8 cellular contexts compared by ENCODE assay signal in genomic region chr7:151782598-151783448, GRCh38.
DNase-seq lines count a peak whose midpoint lies in the region; ATAC-seq and TF ChIP-seq lines count a peak whose summit lies in the region.

No MANE protein-coding gene starts in this region.

- peaks cover 0 to 23% (median 10%) of the 10 kb centered on the region in 4 donors for H3K36me3 ChIP-seq in right lobe of liver

- DNase-seq in NCI-H1694 (lab: John Stamatoyannopoulos, UW) (peak; percentile 11), dedifferentiated amniotic fluid mesenchymal stem cell (ENCODE audit: extremely low spot score) (peak; percentile 38), right lobe of liver (peak; percentile 65 to 75 (median 71)), NCI-H345 (lab: John Stamatoyannopoulos, UW) (no peak)
- peak; percentile 66 for DNase-seq in activated CD4-positive, alpha-beta T cell treated with anti-CD3 and anti-CD28 coated beads, Interleukin-2, amount 10 ng/mL, durations not matched to agents 7 days and 5 days
- peak; percentile 42 to 65 (median 53) for DNase-seq in stimulated activated CD4-positive, alpha-beta T cell treated with anti-CD3 and anti-CD28 coated beads, TNF-alpha, amount 100 ng/mL, for 48 hours (ENCODE audit: low read depth in 3 of 3)

- peaks cover 14% of the 10 kb centered on the region for H3K4me1 Mint-ChIP-seq in activated CD4-positive, alpha-beta T cell treated with anti-CD3 and anti-CD28 coated beads, Interleukin-2, amount 10 ng/mL, durations not matched to agents 7 days and 5 days

- whole genome bisulfite sequencing in right lobe of liver (ENCODE audit: insufficient coverage, low coverage, low lambda C conversion rate, missing lambda C conversion rate), result 42% methylated on average over 21 of the region's 55 CpGs

- H3K36me3 Mint-ChIP-seq in activated CD4-positive, alpha-beta T cell treated with anti-CD3 and anti-CD28 coated beads, Interleukin-2, amount 10 ng/mL, durations not matched to agents 7 days and 5 days (ENCODE audit: low read depth), result no peaks in the 10 kb centered on the region

- CTCF ChIA-PET in activated CD4-positive, alpha-beta T cell treated with anti-CD3 and anti-CD28 coated beads, Interleukin-2, amount 10 ng/mL, durations not matched to agents 7 days and 5 days (lab: Charles Lee), result interaction anchor here (0.7 to 2.9 kb wide), 18 partner anchors 9 to 263 kb away, joined by 3 to 20 read pairs (median 5); partner anchors contain the start of gene RHEB

- peak; percentile 98 for TF ChIP-seq CTCF in GM12875 (IDR thresholded peaks at IDR 0.05; ENCODE audit: borderline replicate concordance, insufficient read depth, low read depth, low read length)
- peak; percentile 69 to 89 (median 78) for TF ChIP-seq CTCF in right lobe of liver (IDR thresholded peaks at IDR 0.05)

- H3K4me3 Mint-ChIP-seq in activated CD4-positive, alpha-beta T cell treated with anti-CD3 and anti-CD28 coated beads, Interleukin-2, amount 10 ng/mL, durations not matched to agents 7 days and 5 days, result peak overlapping the region; percentile 68

- intact Hi-C loops in right lobe of liver (cut with DNase I), result no loop called here

- H3K9me3 ChIP-seq in right lobe of liver, result no peaks in the 10 kb centered on the region

- no peaks in the 10 kb centered on the region for H3K9me3 Mint-ChIP-seq in activated CD4-positive, alpha-beta T cell treated with anti-CD3 and anti-CD28 coated beads, Interleukin-2, amount 10 ng/mL, durations not matched to agents 7 days and 5 days

- H3K27me3 ChIP-seq in right lobe of liver, result no peaks in the 10 kb centered on the region

- POLR2A ChIA-PET in activated CD4-positive, alpha-beta T cell treated with anti-CD3 and anti-CD28 coated beads, Interleukin-2, amount 10 ng/mL, durations not matched to agents 7 days and 5 days (lab: Charles Lee), result no interaction called here

- TF ChIP-seq POLR2A in right lobe of liver (IDR thresholded peaks at IDR 0.05), result no peak

- H3K4me3 ChIP-seq in GM12875 (ENCODE audit: low read depth, low read length) (no peak overlapping the region), right lobe of liver (no peak overlapping the region)

- peak overlapping the region; percentile 78 for H3K27ac Mint-ChIP-seq in activated CD4-positive, alpha-beta T cell treated with anti-CD3 and anti-CD28 coated beads, Interleukin-2, amount 10 ng/mL, durations not matched to agents 7 days and 5 days

- H3K27me3 Mint-ChIP-seq in activated CD4-positive, alpha-beta T cell treated with anti-CD3 and anti-CD28 coated beads, Interleukin-2, amount 10 ng/mL, durations not matched to agents 7 days and 5 days, result no peaks in the 10 kb centered on the region

- H3K4me1 ChIP-seq in right lobe of liver, result peaks cover 0 to 4% (median 2%) of the 10 kb centered on the region in 4 donors

- H3K27ac ChIP-seq in right lobe of liver, result peak overlapping the region in 1 of 3 donors; percentile 15

- ATAC-seq in HG02588 (IDR thresholded peaks at IDR 0.05; ENCODE audit: unreplicated experiment), result peak; percentile 92
- peak; percentile 74 to 85 (median 84) for ATAC-seq in right lobe of liver
